2 cellular contexts compared by ENCODE assay signal in genomic region chr2:113602869-113603466, GRCh38.
TF ChIP-seq lines count a peak whose summit lies in the region.

No MANE protein-coding gene starts in this region.

TF ChIP-seq in GM12878, 131 proteins besides CTCF, POLR2A, EP300 and RAD21 (continues in another document):
- TF ChIP-seq RBBP5 (conservative IDR thresholded peaks at IDR 0.05) (no peak), ESRRA (IDR thresholded peaks at IDR 0.05; ENCODE audit: low read length) (no peak), ZNF274 (IDR thresholded peaks at IDR 0.05; ENCODE audit: insufficient read depth, insufficient read length) (no peak), HDAC6 (IDR thresholded peaks at IDR 0.05; ENCODE audit: unreplicated experiment) (no peak), MLLT1 (IDR thresholded peaks at IDR 0.05) (0 out of 2 replicates have a peak, but pooled peaks have one; percentile 37), ZBTB33 (IDR thresholded peaks at IDR 0.05) (no peak), NR2C2 (IDR thresholded peaks at IDR 0.05; ENCODE audit: borderline replicate concordance, control insufficient read depth, insufficient read length, low read depth) (peak; percentile 68), NFYA (IDR thresholded peaks at IDR 0.05; ENCODE audit: borderline replicate concordance, low read depth, low read length) (no peak), SPI1 (IDR thresholded peaks at IDR 0.05; ENCODE audit: borderline replicate concordance, insufficient read depth, low read depth, low read length) (no peak), MTA2 (IDR thresholded peaks at IDR 0.05; ENCODE audit: low read depth) (peak; percentile 47; the same call in 1 of the 2 replicates), PRDM15 (CRISPR knock-in tag; IDR thresholded peaks at IDR 0.05) (no peak), CEBPB (IDR thresholded peaks at IDR 0.05; ENCODE audit: borderline replicate concordance in 1 of 2, low read depth in 2 of 2, low read length in 2 of 2) (no peak), CEBPZ (IDR thresholded peaks at IDR 0.05; ENCODE audit: low read depth, low read length) (no peak), USF1 (IDR thresholded peaks at IDR 0.05; ENCODE audit: borderline replicate concordance, extremely low read length, insufficient read depth, low read depth, low read length) (no peak), NBN (IDR thresholded peaks at IDR 0.05) (peak; percentile 86)

TF ChIP-seq in HepG2, 621 proteins besides CTCF, POLR2A, EP300 and RAD21:
- no peak for TF ChIP-seq NCOA5 (CRISPR knock-in tag; IDR thresholded peaks at IDR 0.05)
- TF ChIP-seq HNF4G (IDR thresholded peaks at IDR 0.05; ENCODE audit: borderline replicate concordance, low read depth, low read length), result peak; percentile 2; the same call in 1 of the 2 replicates
- TF ChIP-seq HNF4G (CRISPR knock-in tag; IDR thresholded peaks at IDR 0.05; ENCODE audit: borderline replicate concordance, low read depth), result no peak
- no peak for TF ChIP-seq ZBTB43 (CRISPR knock-in tag; conservative IDR thresholded peaks at IDR 0.05)
- TF ChIP-seq NR2F1 (CRISPR knock-in tag; IDR thresholded peaks at IDR 0.05), result peak in 1 of 2 experiments; percentile 80; a peak in 1 of 4 replicates
- 0 out of 2 replicates have a peak, but pooled peaks have one; percentile 11 for TF ChIP-seq NR2F2 (IDR thresholded peaks at IDR 0.05; ENCODE audit: borderline replicate concordance, low read depth)
- peak; percentile 73 for TF ChIP-seq NR2F6 (IDR thresholded peaks at IDR 0.05)
- TF ChIP-seq NR2F6 (CRISPR knock-in tag; IDR thresholded peaks at IDR 0.05), result 0 out of 2 replicates have a peak, but pooled peaks have one; percentile 12
- TF ChIP-seq SMC3 (IDR thresholded peaks at IDR 0.05; ENCODE audit: low read length), result no peak
- TF ChIP-seq PCBP2 (optimal IDR thresholded peaks at IDR 0.05; ENCODE audit: low read depth, low read length, poor library complexity, severe bottlenecking), result peak; percentile 83
- no peak for TF ChIP-seq NFAT5 (CRISPR knock-in tag; IDR thresholded peaks at IDR 0.05)
- TF ChIP-seq ESRRA (CRISPR knock-in tag; IDR thresholded peaks at IDR 0.05; ENCODE audit: low read depth), result 0 out of 2 replicates have a peak, but pooled peaks have one; percentile 11
- TF ChIP-seq HNRNPK (IDR thresholded peaks at IDR 0.05; ENCODE audit: low read depth, low read length, poor library complexity, severe bottlenecking), result peak; percentile 7
